ENCODE assay signal across 24 cellular contexts in genomic region chr17:32563583-32563982, GRCh38.
"Had no signal": no experiment of that assay in that cellular context is flagged by ENCODE, and none has a peak within 500 bp of the region (broad histone marks: within the 10 kb centered on the region; RNA-seq: fewer than 3 reads in every experiment).

No MANE protein-coding gene starts in this region.

- FAIRE-seq: pancreas, small intestine, urothelium cell line had no signal

- ATAC-seq: naive thymus-derived CD8-positive, alpha-beta T cell; right cardiac atrium; right lobe of liver had no signal

- H3K36me3 ChIP-seq: neutrophil, pancreas, prostate gland, right lobe of liver, sigmoid colon, upper lobe of left lung, vagina had no signal

- H3K9me3 ChIP-seq: neutrophil, pancreas, prostate gland, right lobe of liver, sigmoid colon, suprapubic skin, testis, tibial artery, upper lobe of left lung, vagina had no signal

- H3K4me3 ChIP-seq: pancreas, prostate gland, right lobe of liver, sigmoid colon, suprapubic skin, testis, tibial artery, upper lobe of left lung, vagina had no signal

- H3K27ac ChIP-seq: neutrophil, pancreas, prostate gland, right lobe of liver, sigmoid colon, suprapubic skin, testis, tibial artery, upper lobe of left lung, vagina had no signal

- DNase-seq: naive thymus-derived CD8-positive, alpha-beta T cell; nephron progenitor cell; nucleus accumbens; pancreas; right cardiac atrium; right lobe of liver; sigmoid colon; small intestine; stimulated activated naive B cell treated with anti-CD40 and anti-IgM and Interleukin-4, amounts not matched to agents 10 μg/mL and 1 μg/mL and 100 μg/mL, for 72 hours; stimulated activated naive CD4-positive, alpha-beta T cell treated with Interleukin-2 at 50 U/mL for 16 hours; substantia nigra; testis; tibial artery; trophoblast cell; upper lobe of left lung had no signal

- H3K36me3 Mint-ChIP-seq: naive thymus-derived CD8-positive, alpha-beta T cell; natural killer cell treated with Interleukin-12 subunit alpha and Interleukin-12 subunit beta and Interleukin-15 and Interleukin-18, amount 100 ng/mL, for 72 hours; stimulated activated effector memory CD8-positive, alpha-beta T cell treated with anti-CD3 and anti-CD28 coated beads, Interleukin-12 subunit alpha, Interleukin-12 subunit beta, amount 100 ng/mL, for 72 hours had no signal

- H3K4me1 ChIP-seq: pancreas, prostate gland, right lobe of liver, sigmoid colon, suprapubic skin, testis, tibial artery, upper lobe of left lung, vagina had no signal

- H3K27me3 Mint-ChIP-seq: naive thymus-derived CD8-positive, alpha-beta T cell; stimulated activated naive B cell treated with anti-CD40 and anti-IgM and Interleukin-4, amounts not matched to agents 10 μg/mL and 1 μg/mL and 100 μg/mL, for 72 hours; stimulated activated naive CD8-positive, alpha-beta T cell treated with anti-CD3 and anti-CD28 coated beads, Interleukin-15, Interleukin-2, amounts not matched to agents 100 ng/mL and 50 ng/mL, for 24 hours had no signal

- H3K27me3 ChIP-seq: pancreas, right lobe of liver, sigmoid colon, suprapubic skin, testis, tibial artery, upper lobe of left lung, vagina had no signal

- H3K4me3 Mint-ChIP-seq: naive thymus-derived CD8-positive, alpha-beta T cell; natural killer cell treated with Interleukin-12 subunit alpha and Interleukin-12 subunit beta and Interleukin-15 and Interleukin-18, amount 100 ng/mL, for 72 hours; nephron progenitor cell; neural crest cell; stimulated activated effector memory CD8-positive, alpha-beta T cell treated with anti-CD3 and anti-CD28 coated beads, Interleukin-12 subunit alpha, Interleukin-12 subunit beta, amount 100 ng/mL, for 72 hours; stimulated activated naive B cell treated with anti-CD40 and anti-IgM and Interleukin-4, amounts not matched to agents 10 μg/mL and 1 μg/mL and 100 μg/mL, for 72 hours; stimulated activated naive CD8-positive, alpha-beta T cell treated with anti-CD3 and anti-CD28 coated beads, Interleukin-15, Interleukin-2, amounts not matched to agents 100 ng/mL and 50 ng/mL, for 24 hours had no signal

- H3K9me3 Mint-ChIP-seq: naive thymus-derived CD8-positive, alpha-beta T cell; natural killer cell treated with Interleukin-12 subunit alpha and Interleukin-12 subunit beta and Interleukin-15 and Interleukin-18, amount 100 ng/mL, for 72 hours; nephron progenitor cell; neural crest cell; stimulated activated effector memory CD8-positive, alpha-beta T cell treated with anti-CD3 and anti-CD28 coated beads, Interleukin-12 subunit alpha, Interleukin-12 subunit beta, amount 100 ng/mL, for 72 hours; stimulated activated naive B cell treated with anti-CD40 and anti-IgM and Interleukin-4, amounts not matched to agents 10 μg/mL and 1 μg/mL and 100 μg/mL, for 72 hours; stimulated activated naive CD8-positive, alpha-beta T cell treated with anti-CD3 and anti-CD28 coated beads, Interleukin-15, Interleukin-2, amounts not matched to agents 100 ng/mL and 50 ng/mL, for 24 hours had no signal

- H3K27ac Mint-ChIP-seq: natural killer cell treated with Interleukin-12 subunit alpha and Interleukin-12 subunit beta and Interleukin-15 and Interleukin-18, amount 100 ng/mL, for 72 hours; nephron progenitor cell; stimulated activated effector memory CD8-positive, alpha-beta T cell treated with anti-CD3 and anti-CD28 coated beads, Interleukin-12 subunit alpha, Interleukin-12 subunit beta, amount 100 ng/mL, for 72 hours; stimulated activated naive B cell treated with anti-CD40 and anti-IgM and Interleukin-4, amounts not matched to agents 10 μg/mL and 1 μg/mL and 100 μg/mL, for 72 hours had no signal
